Comparison of ENCODE assay signal across 15 cellular contexts in genomic region chr10:80537705-80538480, GRCh38. TPM values are rescaled to one million over a fixed set of nuclear protein-coding genes. Genes with fewer than 3 reads are reported as not detected.
DNase-seq lines count a peak whose midpoint lies in the region; ATAC-seq and TF ChIP-seq lines count a peak whose summit lies in the region.
"Had no signal": no experiment of that assay in that cellular context is flagged by ENCODE, and none has a peak within 500 bp of the region (broad histone marks: within the 10 kb centered on the region; RNA-seq: fewer than 3 reads in every experiment).

Gene SH2D4B, plus strand, starts transcription at chr10:80537902. Its CDS starts 430 bp downstream, at chr10:80538332.

- H3K9me3 ChIP-seq in T-helper 17 cell (ENCODE audit: control insufficient read depth, low read length, poor library complexity, severe bottlenecking) (no peaks in the 10 kb centered on the region), esophagus muscularis mucosa (no peaks in the 10 kb centered on the region), sigmoid colon (no peaks in the 10 kb centered on the region)
- H3K9me3 ChIP-seq: suprapubic skin had no signal

- H3K4me3 Mint-ChIP-seq in activated CD8-positive, alpha-beta memory T cell treated with anti-CD3 and anti-CD28 coated beads, Interleukin-2, amount 10 ng/mL, durations not matched to agents 7 days and 5 days: peak within 1 kb of the TSS; percentile 86
- H3K4me3 Mint-ChIP-seq in T-helper 17 cell: peak within 1 kb of the TSS; percentile 57

- H3K27ac ChIP-seq in esophagus muscularis mucosa (replicated peaks in 1 of 4): no peak within 1 kb of the TSS
- no peak within 1 kb of the TSS for H3K27ac ChIP-seq in sigmoid colon
- H3K27ac ChIP-seq: suprapubic skin had no signal

- 93% methylated on average over 15 of the region's 19 CpGs for WGBS in esophagus muscularis mucosa
- WGBS in sigmoid colon, 2 donors: 93 to 97% methylated on average over 19 of the region's 19 CpGs

- intact Hi-C loops in esophagus muscularis mucosa (cut with DNase I): no loop called here
- intact Hi-C loops in sigmoid colon (cut with DNase I): no loop called here

- H3K36me3 ChIP-seq in esophagus muscularis mucosa (no peaks in the 10 kb centered on the region), sigmoid colon (no peaks in the 10 kb centered on the region)
- H3K36me3 ChIP-seq: suprapubic skin had no signal

- peaks cover 3% of the 10 kb centered on the region for H3K36me3 Mint-ChIP-seq in activated CD8-positive, alpha-beta memory T cell treated with anti-CD3 and anti-CD28 coated beads, Interleukin-2, amount 10 ng/mL, durations not matched to agents 7 days and 5 days
- H3K36me3 Mint-ChIP-seq in T-helper 17 cell (ENCODE audit: low read depth): peaks cover 3% of the 10 kb centered on the region

- DNase-seq in activated CD8-positive, alpha-beta memory T cell treated with anti-CD3 and anti-CD28 coated beads, Interleukin-2, amount 10 ng/mL, durations not matched to agents 7 days and 5 days: peak; percentile 35
- no peak for DNase-seq in activated CD8-positive, alpha-beta memory T cell treated with anti-CD3 and anti-CD28 coated beads, Interleukin-2, amount 50 U/mL, for 4 hours
- DNase-seq in T-helper 17 cell (no peak), esophagus muscularis mucosa (ENCODE audit: extremely low spot score) (peak; percentile 87), sigmoid colon (peak; percentile 55), NCI-H1694 (lab: John Stamatoyannopoulos, UW) (no peak), DMS153 treated with DMSO at 0.1 percent for 48 hours (lab: John Stamatoyannopoulos, UW; ENCODE audit: unreplicated experiment) (no peak), NOMO-1 (lab: John Stamatoyannopoulos, UW; ENCODE audit: unreplicated experiment in 2 of 2) (no peak)
- DNase-seq: ACHN; NCI-H1694 treated with DMSO at 0.1 percent for 48 hours; NK-92 treated with Interleukin-12 subunit alpha and Interleukin-12 subunit beta, amount 100 ng/mL, for 24 hours; stimulated activated CD4-positive, alpha-beta T cell treated with anti-CD3 and anti-CD28 coated beads, Interleukin-4, amount 100 ng/mL, for 1 hour had no signal

- H3K27me3 ChIP-seq in esophagus muscularis mucosa (no peaks in the 10 kb centered on the region), sigmoid colon (no peaks in the 10 kb centered on the region)
- H3K27me3 ChIP-seq: suprapubic skin had no signal

- H3K4me1 ChIP-seq in esophagus muscularis mucosa (peaks cover 9 to 14% (median 11%) of the 10 kb centered on the region in 4 donors), sigmoid colon (peaks cover 0 to 7% (median 2%) of the 10 kb centered on the region in 4 donors)

- H3K27me3 Mint-ChIP-seq in activated CD8-positive, alpha-beta memory T cell treated with anti-CD3 and anti-CD28 coated beads, Interleukin-2, amount 10 ng/mL, durations not matched to agents 7 days and 5 days: no peaks in the 10 kb centered on the region
- H3K27me3 Mint-ChIP-seq in T-helper 17 cell: no peaks in the 10 kb centered on the region

- no peak for TF ChIP-seq CTCF in esophagus muscularis mucosa (IDR thresholded peaks at IDR 0.05)
- TF ChIP-seq CTCF in sigmoid colon (IDR thresholded peaks at IDR 0.05): no peak

- CTCF ChIA-PET in activated CD8-positive, alpha-beta memory T cell treated with anti-CD3 and anti-CD28 coated beads, Interleukin-2, amount 10 ng/mL, durations not matched to agents 7 days and 5 days (lab: Charles Lee): interaction anchor here (0.8 to 2.5 kb wide), 7 partner anchors 12 to 162 kb away, joined by 3 to 11 read pairs (median 5); no protein-coding TSS in a partner anchor

- TF ChIP-seq POLR2A in esophagus muscularis mucosa (IDR thresholded peaks at IDR 0.05; ENCODE audit: low read depth) (no peak), sigmoid colon (IDR thresholded peaks at IDR 0.05) (no peak)

- H3K4me3 ChIP-seq in esophagus muscularis mucosa (no peak within 1 kb of the TSS), sigmoid colon (no peak within 1 kb of the TSS)

- no peaks in the 10 kb centered on the region for H3K9me3 Mint-ChIP-seq in activated CD8-positive, alpha-beta memory T cell treated with anti-CD3 and anti-CD28 coated beads, Interleukin-2, amount 10 ng/mL, durations not matched to agents 7 days and 5 days (ENCODE audit: low read depth)

- peaks cover 25% of the 10 kb centered on the region for H3K4me1 Mint-ChIP-seq in activated CD8-positive, alpha-beta memory T cell treated with anti-CD3 and anti-CD28 coated beads, Interleukin-2, amount 10 ng/mL, durations not matched to agents 7 days and 5 days
- H3K4me1 Mint-ChIP-seq in T-helper 17 cell: peaks cover 16% of the 10 kb centered on the region

- peak within 1 kb of the TSS; percentile 92 for H3K27ac Mint-ChIP-seq in activated CD8-positive, alpha-beta memory T cell treated with anti-CD3 and anti-CD28 coated beads, Interleukin-2, amount 10 ng/mL, durations not matched to agents 7 days and 5 days
- H3K27ac Mint-ChIP-seq in T-helper 17 cell: peak within 1 kb of the TSS; percentile 95

- ATAC-seq in activated CD8-positive, alpha-beta memory T cell treated with anti-CD3 and anti-CD28 coated beads, Interleukin-2, amount 10 ng/mL, durations not matched to agents 7 days and 5 days: no peak
- ATAC-seq in T-helper 17 cell: no peak

- TF ChIP-seq EP300 in esophagus muscularis mucosa (IDR thresholded peaks at IDR 0.05) (no peak), sigmoid colon (IDR thresholded peaks at IDR 0.05) (no peak)

RNA-seq across cellular contexts. Expression of gene SH2D4B, which starts in this region (rescaled TPM):
- under 1 TPM in 1 of 2 experiments, not detected in 1; 0.09 TPM for total RNA-seq in activated CD8-positive, alpha-beta memory T cell treated with anti-CD3 and anti-CD28 coated beads, Interleukin-2, amount 10 ng/mL, durations not matched to agents 7 days and 5 days
- total RNA-seq in T-helper 17 cell: under 1 TPM; 0.18 to 0.30 TPM
- total RNA-seq in esophagus muscularis mucosa: under 1 TPM in 2 of 4 donors, not detected in 2; 0.26 to 0.42 TPM
- under 1 TPM in 1 of 4 donors, not detected in 3; 0.33 TPM for total RNA-seq in sigmoid colon
- under 1 TPM in 1 of 3 donors, not detected in 2; 0.06 TPM for polyA plus RNA-seq in sigmoid colon
- total RNA-seq: G401, kidney epithelial cell had no signal

Comparison
In these comparisons a context has a peak if more than half of its experiments do, and no peak if none do; other contexts are left out.
1. Peak in DNase-seq in activated CD8-positive, alpha-beta memory T cell treated with anti-CD3 and anti-CD28 coated beads, Interleukin-2, amount 10 ng/mL, durations not matched to agents 7 days and 5 days; RNA of the gene not detected or under 1 TPM.
2. Peak in DNase-seq in esophagus muscularis mucosa; RNA of the gene not detected or under 1 TPM.
3. Peak in DNase-seq in sigmoid colon; RNA of the gene not detected or under 1 TPM.